8 cellular contexts compared by ENCODE assay signal in the genomic region with DNA sequence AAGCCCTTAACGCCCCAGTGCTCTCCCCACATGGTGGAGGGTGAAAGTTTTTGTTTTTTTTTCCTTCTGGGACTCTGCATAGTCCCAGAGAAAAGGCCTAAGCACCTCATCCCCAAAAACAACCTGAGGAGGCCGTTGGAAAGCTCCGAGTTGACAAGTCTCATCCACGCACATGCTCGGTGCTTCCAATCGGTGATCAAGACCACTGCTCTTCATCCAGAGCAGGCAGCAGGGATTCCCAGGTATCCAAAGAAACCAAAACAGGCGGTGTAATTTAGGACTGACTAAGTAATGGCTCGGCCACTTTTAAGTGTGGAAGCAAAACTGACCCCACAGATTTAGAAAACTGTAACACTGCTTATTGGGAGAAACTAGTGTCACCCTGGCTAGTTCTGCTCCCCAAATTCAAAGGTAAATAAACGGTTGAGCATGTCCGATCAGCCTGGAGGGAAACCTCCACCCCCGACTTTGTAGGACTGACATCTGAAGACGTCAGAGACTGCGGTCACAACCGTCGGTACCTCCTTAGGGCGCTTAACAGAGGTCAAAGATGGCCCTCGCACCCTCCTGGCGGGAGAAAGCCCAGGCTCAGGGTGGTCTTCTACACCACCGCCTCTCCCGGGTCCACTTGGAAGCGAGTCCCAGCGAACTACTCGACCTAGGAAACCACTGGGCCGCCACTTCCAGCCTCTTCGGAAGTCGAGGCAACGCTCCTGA. TPM values are rescaled to one million over a fixed set of nuclear protein-coding genes. Genes with fewer than 3 reads are reported as not detected.
DNase-seq lines count a peak whose midpoint lies in the region; ATAC-seq and TF ChIP-seq lines count a peak whose summit lies in the region.

No MANE protein-coding gene starts in this region.

- ATAC-seq in GM18505 (IDR thresholded peaks at IDR 0.05; ENCODE audit: unreplicated experiment) (peak; percentile 1), HG03442 (IDR thresholded peaks at IDR 0.05; ENCODE audit: unreplicated experiment) (peak; percentile 8)

- H3K9me3 Mint-ChIP-seq in brain, result no peaks in the 10 kb centered on the region
- H3K9me3 Mint-ChIP-seq in mesothelial cell of epicardium, result no peaks in the 10 kb centered on the region

- TF ChIP-seq POLR2A in GM18505 (IDR thresholded peaks at IDR 0.05; ENCODE audit: borderline replicate concordance, extremely low read depth, insufficient read depth, insufficient read length), result no peak

- H3K4me3 Mint-ChIP-seq in brain (peak overlapping the region; percentile 90 to 96 (median 93)), mesothelial cell of epicardium (peak overlapping the region; percentile 93)

- DNase-seq in mesothelial cell of epicardium (ENCODE audit: low spot score in 2 of 2, unreplicated experiment in 2 of 2) (no peak), AML-193 (lab: John Stamatoyannopoulos, UW) (no peak), Ammon's horn (ENCODE audit: low spot score) (no peak), NCI-H2029 treated with DMSO at 0.1 percent for 48 hours (lab: John Stamatoyannopoulos, UW) (no peak), GM19240 (ENCODE audit: insufficient read length, low spot score) (no peak)

- peaks cover 16% of the 10 kb centered on the region for H3K36me3 Mint-ChIP-seq in brain
- H3K36me3 Mint-ChIP-seq in mesothelial cell of epicardium, result peaks cover 3% of the 10 kb centered on the region

- H3K27ac Mint-ChIP-seq in brain (peak overlapping the region; percentile 94 to 98 (median 97)), mesothelial cell of epicardium (peak overlapping the region; percentile 95)

- H3K27me3 Mint-ChIP-seq in brain (peaks cover 6% of the 10 kb centered on the region), mesothelial cell of epicardium (ENCODE audit: low read depth) (no peaks in the 10 kb centered on the region)

- H3K4me1 Mint-ChIP-seq in brain (peaks cover 24% of the 10 kb centered on the region), mesothelial cell of epicardium (peaks cover 11% of the 10 kb centered on the region)

- no peak for TF ChIP-seq CTCF in brain (conservative IDR thresholded peaks at IDR 0.05)
- no peak for TF ChIP-seq CTCF in mesothelial cell of epicardium (IDR thresholded peaks at IDR 0.05; ENCODE audit: unreplicated experiment)

RNA-seq across cellular contexts. Expression of a gene that starts 1.0 kb away (rescaled TPM):
- 13.5 TPM for polyA plus RNA-seq in brain (ENCODE audit: insufficient read depth, low read depth, low replicate concordance)
- total RNA-seq in mesothelial cell of epicardium, result 17.3 to 18.0 TPM (median 17.4 TPM) in 3 replicates

RNA-seq across cellular contexts. Expression of a gene that starts 8.3 kb away (rescaled TPM):
- polyA plus RNA-seq in brain (ENCODE audit: insufficient read depth, low read depth, low replicate concordance), result 8.5 TPM
- 12.1 to 13.4 TPM (median 12.6 TPM) in 3 replicates for total RNA-seq in mesothelial cell of epicardium

RNA-seq across cellular contexts. Expression of a gene that starts 23.7 kb away (rescaled TPM):
- polyA plus RNA-seq in brain (ENCODE audit: insufficient read depth, low read depth, low replicate concordance), result 5.3 TPM
- 8.0 to 8.8 TPM (median 8.2 TPM) in 3 replicates for total RNA-seq in mesothelial cell of epicardium

RNA-seq across cellular contexts. Expression of a gene that starts 35.2 kb away (rescaled TPM):
- polyA plus RNA-seq in brain (ENCODE audit: insufficient read depth, low read depth, low replicate concordance), result 2.5 TPM
- total RNA-seq in mesothelial cell of epicardium, result 4.2 to 4.8 TPM (median 4.4 TPM) in 3 replicates

RNA-seq across cellular contexts. Expression of a gene that starts 36.6 kb away (rescaled TPM):
- 30.5 TPM for polyA plus RNA-seq in brain (ENCODE audit: insufficient read depth, low read depth, low replicate concordance)
- total RNA-seq in mesothelial cell of epicardium, result 12.5 to 14.2 TPM (median 14.2 TPM) in 3 replicates
